In the genomic region with DNA sequence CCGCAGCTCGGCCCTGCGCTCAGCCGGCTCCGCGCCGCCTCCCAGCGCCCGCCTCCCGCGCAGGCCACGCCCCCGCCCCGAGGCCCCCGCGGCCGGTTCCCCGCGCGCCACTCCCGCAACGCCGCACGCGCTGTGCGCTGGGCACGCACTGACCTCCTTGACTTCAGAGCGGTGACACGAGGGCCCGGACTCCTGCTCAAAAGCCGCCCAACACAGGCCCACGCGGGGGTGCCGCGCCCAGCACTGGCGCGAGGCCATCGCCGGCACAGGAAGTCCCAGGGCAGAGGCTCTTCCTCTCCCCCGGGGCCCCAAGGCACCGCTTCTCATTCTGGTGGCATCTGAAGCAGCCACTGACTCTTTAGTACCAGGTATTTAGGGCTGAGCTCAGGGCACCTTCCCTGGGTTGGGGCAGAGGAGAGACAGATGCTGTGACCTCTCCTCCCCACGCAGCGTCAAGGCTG, we compare ENCODE assay signal across 1 cellular context.
TF ChIP-seq lines count a peak whose summit lies in the region.

No MANE protein-coding gene starts in this region.

TF ChIP-seq in K562, 482 proteins besides CTCF, POLR2A, EP300 and RAD21 (continued from another document and continues in another):
- TF ChIP-seq, protein P1, sequence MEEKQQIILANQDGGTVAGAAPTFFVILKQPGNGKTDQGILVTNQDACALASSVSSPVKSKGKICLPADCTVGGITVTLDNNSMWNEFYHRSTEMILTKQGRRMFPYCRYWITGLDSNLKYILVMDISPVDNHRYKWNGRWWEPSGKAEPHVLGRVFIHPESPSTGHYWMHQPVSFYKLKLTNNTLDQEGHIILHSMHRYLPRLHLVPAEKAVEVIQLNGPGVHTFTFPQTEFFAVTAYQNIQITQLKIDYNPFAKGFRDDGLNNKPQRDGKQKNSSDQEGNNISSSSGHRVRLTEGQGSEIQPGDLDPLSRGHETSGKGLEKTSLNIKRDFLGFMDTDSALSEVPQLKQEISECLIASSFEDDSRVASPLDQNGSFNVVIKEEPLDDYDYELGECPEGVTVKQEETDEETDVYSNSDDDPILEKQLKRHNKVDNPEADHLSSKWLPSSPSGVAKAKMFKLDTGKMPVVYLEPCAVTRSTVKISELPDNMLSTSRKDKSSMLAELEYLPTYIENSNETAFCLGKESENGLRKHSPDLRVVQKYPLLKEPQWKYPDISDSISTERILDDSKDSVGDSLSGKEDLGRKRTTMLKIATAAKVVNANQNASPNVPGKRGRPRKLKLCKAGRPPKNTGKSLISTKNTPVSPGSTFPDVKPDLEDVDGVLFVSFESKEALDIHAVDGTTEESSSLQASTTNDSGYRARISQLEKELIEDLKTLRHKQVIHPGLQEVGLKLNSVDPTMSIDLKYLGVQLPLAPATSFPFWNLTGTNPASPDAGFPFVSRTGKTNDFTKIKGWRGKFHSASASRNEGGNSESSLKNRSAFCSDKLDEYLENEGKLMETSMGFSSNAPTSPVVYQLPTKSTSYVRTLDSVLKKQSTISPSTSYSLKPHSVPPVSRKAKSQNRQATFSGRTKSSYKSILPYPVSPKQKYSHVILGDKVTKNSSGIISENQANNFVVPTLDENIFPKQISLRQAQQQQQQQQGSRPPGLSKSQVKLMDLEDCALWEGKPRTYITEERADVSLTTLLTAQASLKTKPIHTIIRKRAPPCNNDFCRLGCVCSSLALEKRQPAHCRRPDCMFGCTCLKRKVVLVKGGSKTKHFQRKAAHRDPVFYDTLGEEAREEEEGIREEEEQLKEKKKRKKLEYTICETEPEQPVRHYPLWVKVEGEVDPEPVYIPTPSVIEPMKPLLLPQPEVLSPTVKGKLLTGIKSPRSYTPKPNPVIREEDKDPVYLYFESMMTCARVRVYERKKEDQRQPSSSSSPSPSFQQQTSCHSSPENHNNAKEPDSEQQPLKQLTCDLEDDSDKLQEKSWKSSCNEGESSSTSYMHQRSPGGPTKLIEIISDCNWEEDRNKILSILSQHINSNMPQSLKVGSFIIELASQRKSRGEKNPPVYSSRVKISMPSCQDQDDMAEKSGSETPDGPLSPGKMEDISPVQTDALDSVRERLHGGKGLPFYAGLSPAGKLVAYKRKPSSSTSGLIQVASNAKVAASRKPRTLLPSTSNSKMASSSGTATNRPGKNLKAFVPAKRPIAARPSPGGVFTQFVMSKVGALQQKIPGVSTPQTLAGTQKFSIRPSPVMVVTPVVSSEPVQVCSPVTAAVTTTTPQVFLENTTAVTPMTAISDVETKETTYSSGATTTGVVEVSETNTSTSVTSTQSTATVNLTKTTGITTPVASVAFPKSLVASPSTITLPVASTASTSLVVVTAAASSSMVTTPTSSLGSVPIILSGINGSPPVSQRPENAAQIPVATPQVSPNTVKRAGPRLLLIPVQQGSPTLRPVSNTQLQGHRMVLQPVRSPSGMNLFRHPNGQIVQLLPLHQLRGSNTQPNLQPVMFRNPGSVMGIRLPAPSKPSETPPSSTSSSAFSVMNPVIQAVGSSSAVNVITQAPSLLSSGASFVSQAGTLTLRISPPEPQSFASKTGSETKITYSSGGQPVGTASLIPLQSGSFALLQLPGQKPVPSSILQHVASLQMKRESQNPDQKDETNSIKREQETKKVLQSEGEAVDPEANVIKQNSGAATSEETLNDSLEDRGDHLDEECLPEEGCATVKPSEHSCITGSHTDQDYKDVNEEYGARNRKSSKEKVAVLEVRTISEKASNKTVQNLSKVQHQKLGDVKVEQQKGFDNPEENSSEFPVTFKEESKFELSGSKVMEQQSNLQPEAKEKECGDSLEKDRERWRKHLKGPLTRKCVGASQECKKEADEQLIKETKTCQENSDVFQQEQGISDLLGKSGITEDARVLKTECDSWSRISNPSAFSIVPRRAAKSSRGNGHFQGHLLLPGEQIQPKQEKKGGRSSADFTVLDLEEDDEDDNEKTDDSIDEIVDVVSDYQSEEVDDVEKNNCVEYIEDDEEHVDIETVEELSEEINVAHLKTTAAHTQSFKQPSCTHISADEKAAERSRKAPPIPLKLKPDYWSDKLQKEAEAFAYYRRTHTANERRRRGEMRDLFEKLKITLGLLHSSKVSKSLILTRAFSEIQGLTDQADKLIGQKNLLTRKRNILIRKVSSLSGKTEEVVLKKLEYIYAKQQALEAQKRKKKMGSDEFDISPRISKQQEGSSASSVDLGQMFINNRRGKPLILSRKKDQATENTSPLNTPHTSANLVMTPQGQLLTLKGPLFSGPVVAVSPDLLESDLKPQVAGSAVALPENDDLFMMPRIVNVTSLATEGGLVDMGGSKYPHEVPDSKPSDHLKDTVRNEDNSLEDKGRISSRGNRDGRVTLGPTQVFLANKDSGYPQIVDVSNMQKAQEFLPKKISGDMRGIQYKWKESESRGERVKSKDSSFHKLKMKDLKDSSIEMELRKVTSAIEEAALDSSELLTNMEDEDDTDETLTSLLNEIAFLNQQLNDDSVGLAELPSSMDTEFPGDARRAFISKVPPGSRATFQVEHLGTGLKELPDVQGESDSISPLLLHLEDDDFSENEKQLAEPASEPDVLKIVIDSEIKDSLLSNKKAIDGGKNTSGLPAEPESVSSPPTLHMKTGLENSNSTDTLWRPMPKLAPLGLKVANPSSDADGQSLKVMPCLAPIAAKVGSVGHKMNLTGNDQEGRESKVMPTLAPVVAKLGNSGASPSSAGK (IDR thresholded peaks at IDR 0.05), result peak; percentile 75
- TF ChIP-seq LCOR (CRISPR knock-in tag; IDR thresholded peaks at IDR 0.05), result no peak
- TF ChIP-seq ZNF589 (CRISPR knock-in tag; IDR thresholded peaks at IDR 0.05; ENCODE audit: low read depth), result no peak
- no peak for TF ChIP-seq PHTF2 (CRISPR knock-in tag; IDR thresholded peaks at IDR 0.05)
- TF ChIP-seq, protein P2, sequence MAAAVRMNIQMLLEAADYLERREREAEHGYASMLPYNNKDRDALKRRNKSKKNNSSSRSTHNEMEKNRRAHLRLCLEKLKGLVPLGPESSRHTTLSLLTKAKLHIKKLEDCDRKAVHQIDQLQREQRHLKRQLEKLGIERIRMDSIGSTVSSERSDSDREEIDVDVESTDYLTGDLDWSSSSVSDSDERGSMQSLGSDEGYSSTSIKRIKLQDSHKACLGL (CRISPR knock-in tag; IDR thresholded peaks at IDR 0.05; ENCODE audit: borderline replicate concordance, poor library complexity, severe bottlenecking), result no peak
- TF ChIP-seq, protein P3, sequence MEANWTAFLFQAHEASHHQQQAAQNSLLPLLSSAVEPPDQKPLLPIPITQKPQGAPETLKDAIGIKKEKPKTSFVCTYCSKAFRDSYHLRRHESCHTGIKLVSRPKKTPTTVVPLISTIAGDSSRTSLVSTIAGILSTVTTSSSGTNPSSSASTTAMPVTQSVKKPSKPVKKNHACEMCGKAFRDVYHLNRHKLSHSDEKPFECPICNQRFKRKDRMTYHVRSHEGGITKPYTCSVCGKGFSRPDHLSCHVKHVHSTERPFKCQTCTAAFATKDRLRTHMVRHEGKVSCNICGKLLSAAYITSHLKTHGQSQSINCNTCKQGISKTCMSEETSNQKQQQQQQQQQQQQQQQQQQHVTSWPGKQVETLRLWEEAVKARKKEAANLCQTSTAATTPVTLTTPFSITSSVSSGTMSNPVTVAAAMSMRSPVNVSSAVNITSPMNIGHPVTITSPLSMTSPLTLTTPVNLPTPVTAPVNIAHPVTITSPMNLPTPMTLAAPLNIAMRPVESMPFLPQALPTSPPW (CRISPR knock-in tag; IDR thresholded peaks at IDR 0.05), result peak; percentile 47
- TF ChIP-seq ZNF318 (IDR thresholded peaks at IDR 0.05; ENCODE audit: borderline replicate concordance in 1 of 2, low read depth in 1 of 2), result no peak
- peak; percentile 41; the same call in 1 of the 2 replicates for TF ChIP-seq SAFB (IDR thresholded peaks at IDR 0.05; ENCODE audit: borderline replicate concordance, low read depth, low read length)
- TF ChIP-seq RBM15 (IDR thresholded peaks at IDR 0.05; ENCODE audit: insufficient read depth, low read length), result no peak
- 0 out of 2 replicates have a peak, but pooled peaks have one; percentile 3 for TF ChIP-seq NR2C2 (CRISPR knock-in tag; IDR thresholded peaks at IDR 0.05)
- 0 out of 2 replicates have a peak, but pooled peaks have one; percentile 30 for TF ChIP-seq NR2C2 (tag; IDR thresholded peaks at IDR 0.05)
- TF ChIP-seq CTCFL (IDR thresholded peaks at IDR 0.05; ENCODE audit: borderline replicate concordance, insufficient read depth, low read depth, low read length, poor library complexity, severe bottlenecking), result no peak
- TF ChIP-seq ATF6 (CRISPR knock-in tag; IDR thresholded peaks at IDR 0.05), result 0 out of 2 replicates have a peak, but pooled peaks have one; percentile 68
- TF ChIP-seq GABPA (tag; conservative IDR thresholded peaks at IDR 0.05; ENCODE audit: low read depth), result peak; percentile 32; the same call in 1 of the 2 replicates
- peak; percentile 71 for TF ChIP-seq RBFOX2 (IDR thresholded peaks at IDR 0.05; ENCODE audit: low read depth, low read length)
- 0 out of 2 replicates have a peak, but pooled peaks have one; percentile 17 for TF ChIP-seq EGR1 (conservative IDR thresholded peaks at IDR 0.05)
- peak; percentile 67 for TF ChIP-seq POLR2G (IDR thresholded peaks at IDR 0.05; ENCODE audit: low read depth, low read length)
